In the genomic region with DNA sequence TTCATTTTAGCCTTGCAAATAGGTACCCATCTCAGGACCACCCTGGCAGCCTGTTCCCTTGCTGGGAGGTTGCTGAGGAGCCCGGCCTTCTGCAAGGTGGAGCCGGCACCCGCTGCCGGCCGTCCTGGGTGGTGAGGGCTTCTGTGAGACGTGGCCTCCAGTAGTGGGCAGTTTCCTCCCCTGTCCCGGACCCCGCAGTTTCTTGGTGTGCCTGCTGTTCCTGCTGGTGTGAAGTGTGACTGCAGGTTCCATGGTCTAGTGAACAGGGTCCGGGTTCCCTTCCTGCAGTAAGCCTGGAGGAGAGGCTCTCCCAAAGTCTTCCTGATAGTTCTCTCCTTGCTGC, we compare ENCODE assay signal across 20 cellular contexts. TPM values are rescaled to one million over a fixed set of nuclear protein-coding genes. Genes with fewer than 3 reads are reported as not detected.
"Had no signal": no experiment of that assay in that cellular context is flagged by ENCODE, and none has a peak within 500 bp of the region (broad histone marks: within the 10 kb centered on the region; RNA-seq: fewer than 3 reads in every experiment).

No MANE protein-coding gene starts in this region.

- H3K9me3 Mint-ChIP-seq: immature natural killer cell had no signal

- H3K27ac ChIP-seq: coronary artery, esophagus muscularis mucosa, foreskin keratinocyte, gastroesophageal sphincter, hepatocyte, left ventricle myocardium inferior, lower lobe of right lung had no signal

- H3K9me3 ChIP-seq: esophagus muscularis mucosa, gastroesophageal sphincter, left ventricle myocardium inferior, lower lobe of right lung had no signal

- H3K4me3 Mint-ChIP-seq: immature natural killer cell had no signal

- DNase-seq: cerebellar nuclear complex; dermis blood vessel endothelial cell; effector CD4-positive, alpha-beta T cell; effector memory CD4-positive, alpha-beta T cell; foreskin keratinocyte; immature natural killer cell; islet precursor cell; kidney; kidney glomerular epithelial cell; left colon; left ventricle myocardium inferior; lower lobe of right lung; mesendoderm; midbrain had no signal

- H3K4me3 ChIP-seq: coronary artery, esophagus muscularis mucosa, gastroesophageal sphincter, hepatocyte, left ventricle myocardium inferior, lower lobe of right lung had no signal

- H3K36me3 Mint-ChIP-seq: immature natural killer cell had no signal

- H3K4me1 ChIP-seq: foreskin keratinocyte, lower lobe of right lung had no signal

- H3K4me1 Mint-ChIP-seq: immature natural killer cell had no signal

- H3K27ac Mint-ChIP-seq: immature natural killer cell had no signal

- ATAC-seq: foreskin keratinocyte, gastroesophageal sphincter, left colon, left lobe of liver, lower lobe of right lung had no signal

- H3K36me3 ChIP-seq: left ventricle myocardium inferior, lower lobe of right lung had no signal

- H3K27me3 ChIP-seq: foreskin keratinocyte had no signal

RNA-seq across cellular contexts. Expression of gene OLFM1, which starts 13.6 kb away (rescaled TPM):
- total RNA-seq: epithelial cell of proximal tubule had no signal
- polyA plus RNA-seq: immature natural killer cell had no signal
